ENCODE assay signal across 25 cellular contexts in genomic region chr3:54631507-54632280, GRCh38.
"Had no signal": no experiment of that assay in that cellular context is flagged by ENCODE, and none has a peak within 500 bp of the region (broad histone marks: within the 10 kb centered on the region; RNA-seq: fewer than 3 reads in every experiment).

No MANE protein-coding gene starts in this region.

- DNase-seq: activated CD4-positive, alpha-beta T cell treated with anti-CD3 and anti-CD28 coated beads for 48 hours; activated CD4-positive, alpha-beta T cell treated with anti-CD3 and anti-CD28 coated beads, Interleukin-2, amount 50 U/mL, for 48 hours; activated CD8-positive, alpha-beta memory T cell treated with anti-CD3 and anti-CD28 coated beads, Interleukin-2, amount 50 U/mL, for 4 hours; activated effector memory CD4-positive, alpha-beta T cell treated with anti-CD3 and anti-CD28 coated beads, Interleukin-2, amount 50 U/mL, for 16 hours; activated naive CD4-positive, alpha-beta T cell treated with anti-CD3 and anti-CD28 coated beads for 36 hours; activated naive CD8-positive, alpha-beta T cell treated with anti-CD3 and anti-CD28 coated beads for 36 hours; activated T-cell treated with anti-CD3 and anti-CD28 coated beads, Interleukin-2, amount 50 U/mL, for 1 hour; adrenal gland; aorta; brain microvascular endothelial cell; cortex of kidney; effector memory CD8-positive, alpha-beta T cell; erythroblast; left lung; lower lobe of right lung; mesenchymal stem cell; naive thymus-derived CD8-positive, alpha-beta T cell; pancreas; sigmoid colon; small intestine; stimulated activated CD4-positive, alpha-beta T cell treated with anti-CD3 and anti-CD28 coated beads, Interleukin-4, amount 100 ng/mL, for 24 hours; trophoblast cell had no signal

- H3K9me3 ChIP-seq: adrenal gland, left lung, lower lobe of right lung, pancreas, prostate gland, sigmoid colon, thoracic aorta had no signal

- ATAC-seq: effector memory CD8-positive, alpha-beta T cell; left lung; lower lobe of right lung; naive thymus-derived CD8-positive, alpha-beta T cell; pancreas; stimulated activated effector memory CD8-positive, alpha-beta T cell treated with anti-CD3 and anti-CD28 coated beads, Interleukin-12 subunit alpha, Interleukin-12 subunit beta, amount 100 ng/mL, for 72 hours had no signal

- H3K27me3 ChIP-seq: adrenal gland, brain microvascular endothelial cell, left lung, pancreas, sigmoid colon had no signal

- H3K36me3 ChIP-seq: adrenal gland, brain microvascular endothelial cell, left lung, lower lobe of right lung, pancreas, prostate gland, sigmoid colon, thoracic aorta had no signal

- H3K4me1 ChIP-seq: adrenal gland, left lung, lower lobe of right lung, pancreas, prostate gland, sigmoid colon had no signal

- H3K27ac ChIP-seq: adrenal gland, brain microvascular endothelial cell, left lung, lower lobe of right lung, pancreas, prostate gland, sigmoid colon, thoracic aorta had no signal

- H3K4me3 ChIP-seq: adrenal gland, left lung, lower lobe of right lung, pancreas, prostate gland, sigmoid colon, thoracic aorta had no signal
